21 cellular contexts compared by ENCODE assay signal in genomic region chr16:63613701-63614100, GRCh38.
A peak's percentile ranks its signal among the peaks of the same experiment; 100 is the strongest.
DNase-seq lines count a peak whose midpoint lies in the region; ATAC-seq and TF ChIP-seq lines count a peak whose summit lies in the region.
"Had no signal": no experiment of that assay in that cellular context is flagged by ENCODE, and none has a peak within 500 bp of the region (broad histone marks: within the 10 kb centered on the region; RNA-seq: fewer than 3 reads in every experiment).

No MANE protein-coding gene starts in this region.

- POLR2A ChIA-PET in PC-9 (lab: Charles Lee; ENCODE audit: unreplicated experiment): no interaction called here

- H3K27ac ChIP-seq in PC-9: no peak overlapping the region
- H3K27ac ChIP-seq: esophagus squamous epithelium, heart right ventricle, prostate gland, WERI-Rb-1 had no signal

- H3K27me3 ChIP-seq in PC-9 (ENCODE audit: insufficient read depth, low read depth): no peaks in the 10 kb centered on the region
- H3K27me3 ChIP-seq: MG63 had no signal

- no peaks in the 10 kb centered on the region for H4K20me1 ChIP-seq in PC-9 (ENCODE audit: insufficient read depth)

- no peak overlapping the region for H2AFZ ChIP-seq in PC-9

- H3K4me3 ChIP-seq in fibroblast of villous mesenchyme (ENCODE audit: low read depth, low read length) (no peak overlapping the region), PC-9 (no peak overlapping the region)
- H3K4me3 ChIP-seq: esophagus squamous epithelium, heart right ventricle, MG63, prostate gland had no signal

- H3K4me2 ChIP-seq in PC-9: no peak overlapping the region

- CTCF ChIA-PET in PC-9 (lab: Charles Lee): no interaction called here

- H3K4me1 ChIP-seq in PC-9 (replicated peaks; ENCODE audit: insufficient read depth): no peaks in the 10 kb centered on the region
- H3K4me1 ChIP-seq: heart right ventricle had no signal

- no peaks in the 10 kb centered on the region for H3K79me2 ChIP-seq in PC-9 (ENCODE audit: low read depth)

- no peaks in the 10 kb centered on the region for H3K9me3 ChIP-seq in PC-9 (ENCODE audit: insufficient read depth, low read depth)
- H3K9me3 ChIP-seq: esophagus squamous epithelium, MG63, prostate gland had no signal

- no peak for ATAC-seq in stimulated activated naive CD8-positive, alpha-beta T cell treated with anti-CD3 and anti-CD28 coated beads, Interleukin-15, amount 100 ng/mL, for 72 hours
- ATAC-seq: heart right ventricle, T-helper 17 cell had no signal

- DNase-seq in HT1080 (ENCODE audit: low read depth) (peak; percentile 42), astrocyte of the hippocampus (ENCODE audit: low read depth, low spot score) (peak; percentile 7), fibroblast of villous mesenchyme (ENCODE audit: low read depth) (peak; percentile 2), stromal cell of bone marrow (ENCODE audit: low read depth) (peak; percentile 13), PC-9 (no peak)
- no peak for DNase-seq in effector CD8-positive, alpha-beta T cell (lab: John Stamatoyannopoulos, UW)
- no peak for DNase-seq in stimulated activated naive CD8-positive, alpha-beta T cell treated with anti-CD3 and anti-CD28 coated beads, Interleukin-15, amount 100 ng/mL, for 72 hours
- DNase-seq: activated CD4-positive, alpha-beta T cell treated with anti-CD3 and anti-CD28 coated beads, Interleukin-2, amount 50 U/mL, for 48 hours; activated naive CD4-positive, alpha-beta T cell treated with anti-CD3 and anti-CD28 coated beads, Interleukin-2, amount 10 ng/mL, durations not matched to agents 7 days and 5 days; activated T-cell treated with anti-CD3 and anti-CD28 coated beads, Interleukin-2, amount 50 U/mL, for 1 hour; esophagus squamous epithelium; heart right ventricle; MG63; NCI-H187; NK-92 treated with Interleukin-12 subunit alpha and Interleukin-12 subunit beta, amount 100 ng/mL, for 24 hours; stimulated activated CD8-positive, alpha-beta memory T cell treated with anti-CD3 and anti-CD28 coated beads, Interleukin-4, amount 100 ng/mL, for 48 hours; T-helper 17 cell; WERI-Rb-1 had no signal

- no peak overlapping the region for H3K4me3 Mint-ChIP-seq in stimulated activated naive CD8-positive, alpha-beta T cell treated with anti-CD3 and anti-CD28 coated beads, Interleukin-15, amount 100 ng/mL, for 72 hours
- H3K4me3 Mint-ChIP-seq: activated naive CD4-positive, alpha-beta T cell treated with anti-CD3 and anti-CD28 coated beads, Interleukin-2, amount 10 ng/mL, durations not matched to agents 7 days and 5 days; brain; nephron; T-helper 17 cell had no signal

- no peak overlapping the region for H3K27ac Mint-ChIP-seq in stimulated activated naive CD8-positive, alpha-beta T cell treated with anti-CD3 and anti-CD28 coated beads, Interleukin-15, amount 100 ng/mL, for 72 hours
- H3K27ac Mint-ChIP-seq: activated naive CD4-positive, alpha-beta T cell treated with anti-CD3 and anti-CD28 coated beads, Interleukin-2, amount 10 ng/mL, durations not matched to agents 7 days and 5 days; brain; nephron; T-helper 17 cell had no signal

- TF ChIP-seq CTCF in fibroblast of villous mesenchyme (IDR thresholded peaks at IDR 0.05; ENCODE audit: insufficient read depth, low read depth, low read length) (no peak), PC-9 (conservative IDR thresholded peaks at IDR 0.05) (no peak)

- no peaks in the 10 kb centered on the region for H3K9me2 ChIP-seq in PC-9 (ENCODE audit: insufficient read depth)

- no peaks in the 10 kb centered on the region for H3F3A ChIP-seq in PC-9 (ENCODE audit: insufficient read depth, low read depth)

- no peaks in the 10 kb centered on the region for H3K4me1 Mint-ChIP-seq in stimulated activated naive CD8-positive, alpha-beta T cell treated with anti-CD3 and anti-CD28 coated beads, Interleukin-15, amount 100 ng/mL, for 72 hours
- H3K4me1 Mint-ChIP-seq: activated naive CD4-positive, alpha-beta T cell treated with anti-CD3 and anti-CD28 coated beads, Interleukin-2, amount 10 ng/mL, durations not matched to agents 7 days and 5 days; nephron; T-helper 17 cell had no signal

- no peaks in the 10 kb centered on the region for H3K27me3 Mint-ChIP-seq in stimulated activated naive CD8-positive, alpha-beta T cell treated with anti-CD3 and anti-CD28 coated beads, Interleukin-15, amount 100 ng/mL, for 72 hours
- H3K27me3 Mint-ChIP-seq: activated naive CD4-positive, alpha-beta T cell treated with anti-CD3 and anti-CD28 coated beads, Interleukin-2, amount 10 ng/mL, durations not matched to agents 7 days and 5 days; T-helper 17 cell had no signal

- intact Hi-C loops in PC-9 (cut with micrococcal nuclease; ENCODE audit: unreplicated experiment): no loop called here

- peaks cover 21 to 49% of the 10 kb centered on the region in 2 donors for H3K9me3 Mint-ChIP-seq in stimulated activated naive CD8-positive, alpha-beta T cell treated with anti-CD3 and anti-CD28 coated beads, Interleukin-15, amount 100 ng/mL, for 72 hours

- no peaks in the 10 kb centered on the region for H3K36me3 ChIP-seq in PC-9 (ENCODE audit: low read depth)
- H3K36me3 ChIP-seq: esophagus squamous epithelium, heart right ventricle, MG63, prostate gland, WERI-Rb-1 had no signal

- no TSS peak for BruUV-seq in PC-9 (replicated peaks; lab: Mats Ljungman, UMichigan)

Comparison
In these comparisons a context has a peak if more than half of its experiments do, and no peak if none do; other contexts are left out.
1. DNase-seq: peak in HT1080 (single experiment), astrocyte of the hippocampus (single experiment), fibroblast of villous mesenchyme (single experiment) and stromal cell of bone marrow (single experiment); none in effector CD8-positive, alpha-beta T cell (single experiment), stimulated activated naive CD8-positive, alpha-beta T cell treated with anti-CD3 and anti-CD28 coated beads, Interleukin-15, amount 100 ng/mL, for 72 hours (0 of 2) and PC-9 (0 of 2).